ENCODE assay signal across 10 cellular contexts in the genomic region with DNA sequence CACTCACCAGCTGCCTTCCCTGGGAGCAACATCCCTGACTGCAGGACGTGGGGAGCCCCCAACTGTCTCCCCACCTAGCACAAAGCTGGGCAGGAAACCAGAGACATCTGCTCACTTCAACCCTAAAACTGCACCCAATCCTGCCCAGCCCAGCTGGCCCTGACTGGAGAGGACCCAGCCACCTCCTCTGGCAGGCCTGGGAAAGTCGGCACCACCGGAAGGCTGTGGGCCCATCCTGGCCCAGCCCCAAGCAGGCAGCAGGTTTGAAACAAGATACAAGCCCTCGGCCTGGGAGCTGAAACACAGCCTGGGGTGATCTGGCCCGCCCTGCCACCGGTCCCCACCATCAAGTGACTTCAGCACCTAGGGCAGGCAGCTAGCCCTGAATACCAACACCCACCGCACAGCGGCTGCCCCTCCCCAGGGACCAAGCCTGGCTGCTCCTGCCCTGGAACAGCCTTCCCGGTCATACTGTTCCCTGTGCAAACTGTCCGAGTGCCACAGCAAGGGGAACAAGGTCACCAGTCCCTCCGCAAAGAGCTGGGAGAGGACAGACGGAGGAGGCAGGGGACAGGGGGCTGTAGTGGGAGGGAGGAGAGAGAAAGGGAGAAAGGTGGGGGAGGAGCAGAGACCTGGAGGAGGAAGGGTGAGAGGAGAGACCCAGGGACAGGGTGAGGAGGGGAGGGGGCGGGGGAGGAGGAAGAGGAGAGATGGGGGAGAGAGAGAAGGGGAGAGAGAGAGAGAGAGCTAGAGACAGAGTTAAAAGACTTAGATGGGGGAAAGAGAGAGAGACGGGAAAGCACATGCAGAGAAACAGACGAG.
DNase-seq lines count a peak whose midpoint lies in the region; ATAC-seq and TF ChIP-seq lines count a peak whose summit lies in the region.
"Had no signal": no experiment of that assay in that cellular context is flagged by ENCODE, and none has a peak within 500 bp of the region (broad histone marks: within the 10 kb centered on the region; RNA-seq: fewer than 3 reads in every experiment).

No MANE protein-coding gene starts in this region.

- H3K36me3 ChIP-seq in right atrium auricular region (peaks cover 15% of the 10 kb centered on the region), stomach (peaks cover 7 to 86% (median 71%) of the 10 kb centered on the region in 4 donors)

- POLR2A ChIA-PET in HEK293T (lab: Yijun Ruan, JAX) = no interaction called here

- no peak for ATAC-seq in T-helper 17 cell
- no peak for ATAC-seq in stimulated activated naive B cell treated with anti-CD40 and anti-IgM and Interleukin-4, amounts not matched to agents 10 μg/mL and 1 μg/mL and 100 μg/mL, for 72 hours (replicated peaks)

- intact Hi-C loops in stomach (cut with DNase I; ENCODE audit: low total_unique reads) = no loop called here

- H3K27me3 ChIP-seq in right atrium auricular region (no peaks in the 10 kb centered on the region), stomach (no peaks in the 10 kb centered on the region)

- H3K27me3 Mint-ChIP-seq in HFFc6 (ENCODE audit: insufficient read depth) = peaks cover 9% of the 10 kb centered on the region
- no peaks in the 10 kb centered on the region for H3K27me3 Mint-ChIP-seq in T-helper 17 cell
- no peaks in the 10 kb centered on the region for H3K27me3 Mint-ChIP-seq in stimulated activated naive B cell treated with anti-CD40 and anti-IgM and Interleukin-4, amounts not matched to agents 10 μg/mL and 1 μg/mL and 100 μg/mL, for 72 hours

- CTCF ChIA-PET in HEK293T (lab: Yijun Ruan, JAX) = no interaction called here

- no peak for TF ChIP-seq EP300 in stomach (IDR thresholded peaks at IDR 0.05)

- TF ChIP-seq CTCF in HFFc6 (IDR thresholded peaks at IDR 0.05) (no peak), right atrium auricular region (IDR thresholded peaks at IDR 0.05) (no peak), stomach (IDR thresholded peaks at IDR 0.05) (no peak)

- peaks cover 0 to 59% of the 10 kb centered on the region in 2 donors for H3K4me1 ChIP-seq in right atrium auricular region
- H3K4me1 ChIP-seq in stomach = peaks cover 30 to 54% (median 43%) of the 10 kb centered on the region in 4 donors

- no peaks in the 10 kb centered on the region for H3K9me3 ChIP-seq in T-helper 17 cell (ENCODE audit: control insufficient read depth, low read length, poor library complexity, severe bottlenecking)
- H3K9me3 ChIP-seq in right atrium auricular region = no peaks in the 10 kb centered on the region
- H3K9me3 ChIP-seq in stomach = no peaks in the 10 kb centered on the region

- no peak for TF ChIP-seq POLR2A in stomach (IDR thresholded peaks at IDR 0.05)

- H3K27ac Mint-ChIP-seq in HFFc6 (peak overlapping the region; percentile 95), T-helper 17 cell (peak overlapping the region; percentile 83)
- H3K27ac Mint-ChIP-seq in stimulated activated naive B cell treated with anti-CD40 and anti-IgM and Interleukin-4, amounts not matched to agents 10 μg/mL and 1 μg/mL and 100 μg/mL, for 72 hours = no peak overlapping the region

- WGBS in stomach, 5 donors = 47 to 67% (median 53%) methylated on average over 11 to 15 of the region's 15 CpGs

- H3K27ac ChIP-seq in right atrium auricular region (peak overlapping the region; percentile 78 to 80), stomach (peak overlapping the region; percentile 5 to 77 (median 64))
- H3K27ac ChIP-seq: HL-60 had no signal

- H3K4me1 Mint-ChIP-seq in HFFc6 (ENCODE audit: low read depth) (peaks cover 25% of the 10 kb centered on the region), T-helper 17 cell (peaks cover 7% of the 10 kb centered on the region)
- H3K4me1 Mint-ChIP-seq in stimulated activated naive B cell treated with anti-CD40 and anti-IgM and Interleukin-4, amounts not matched to agents 10 μg/mL and 1 μg/mL and 100 μg/mL, for 72 hours = peaks cover 0 to 3% of the 10 kb centered on the region in 2 donors

- H3K4me3 ChIP-seq in right atrium auricular region (no peak overlapping the region), stomach (no peak overlapping the region)

- H3K36me3 Mint-ChIP-seq in HFFc6 (ENCODE audit: low read depth) = peaks cover 4% of the 10 kb centered on the region; the same call in 1 of the 2 replicates
- peaks cover 3% of the 10 kb centered on the region for H3K36me3 Mint-ChIP-seq in T-helper 17 cell (ENCODE audit: low read depth)
- peaks cover 46 to 54% of the 10 kb centered on the region in 2 donors for H3K36me3 Mint-ChIP-seq in stimulated activated naive B cell treated with anti-CD40 and anti-IgM and Interleukin-4, amounts not matched to agents 10 μg/mL and 1 μg/mL and 100 μg/mL, for 72 hours

- DNase-seq in HFFc6 (no peak), T-helper 17 cell (no peak), right atrium auricular region (ENCODE audit: low spot score) (no peak), stomach (no peak), HEK293T (ENCODE audit: extremely low spot score) (no peak)
- DNase-seq in stimulated activated naive B cell treated with anti-CD40 and anti-IgM and Interleukin-4, amounts not matched to agents 10 μg/mL and 1 μg/mL and 100 μg/mL, for 72 hours = no peak
- DNase-seq in stimulated activated CD4-positive, alpha-beta T cell treated with anti-CD3 and anti-CD28 coated beads, Interleukin-1b, Interleukin-23, amount 100 ng/mL, for 48 hours = no peak
- DNase-seq in activated effector memory CD4-positive, alpha-beta T cell treated with Interleukin-2 at 50 U/mL for 16 hours = no peak
- DNase-seq: small intestine had no signal

- H3K9me3 Mint-ChIP-seq in HFFc6 = no peaks in the 10 kb centered on the region
- H3K9me3 Mint-ChIP-seq in stimulated activated naive B cell treated with anti-CD40 and anti-IgM and Interleukin-4, amounts not matched to agents 10 μg/mL and 1 μg/mL and 100 μg/mL, for 72 hours = no peaks in the 10 kb centered on the region

- peak overlapping the region; percentile 41 for H3K4me3 Mint-ChIP-seq in HFFc6
- no peak overlapping the region for H3K4me3 Mint-ChIP-seq in T-helper 17 cell
- no peak overlapping the region for H3K4me3 Mint-ChIP-seq in stimulated activated naive B cell treated with anti-CD40 and anti-IgM and Interleukin-4, amounts not matched to agents 10 μg/mL and 1 μg/mL and 100 μg/mL, for 72 hours

TF ChIP-seq in HEK293T, 16 proteins besides CTCF, POLR2A, EP300 and RAD21:
- TF ChIP-seq, protein P1, sequence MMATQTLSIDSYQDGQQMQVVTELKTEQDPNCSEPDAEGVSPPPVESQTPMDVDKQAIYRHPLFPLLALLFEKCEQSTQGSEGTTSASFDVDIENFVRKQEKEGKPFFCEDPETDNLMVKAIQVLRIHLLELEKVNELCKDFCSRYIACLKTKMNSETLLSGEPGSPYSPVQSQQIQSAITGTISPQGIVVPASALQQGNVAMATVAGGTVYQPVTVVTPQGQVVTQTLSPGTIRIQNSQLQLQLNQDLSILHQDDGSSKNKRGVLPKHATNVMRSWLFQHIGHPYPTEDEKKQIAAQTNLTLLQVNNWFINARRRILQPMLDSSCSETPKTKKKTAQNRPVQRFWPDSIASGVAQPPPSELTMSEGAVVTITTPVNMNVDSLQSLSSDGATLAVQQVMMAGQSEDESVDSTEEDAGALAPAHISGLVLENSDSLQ (IDR thresholded peaks at IDR 0.05) = no peak
- TF ChIP-seq FOXM1 (IDR thresholded peaks at IDR 0.05; ENCODE audit: borderline replicate concordance) = no peak
- no peak for TF ChIP-seq ELF4 (IDR thresholded peaks at IDR 0.05)
- TF ChIP-seq L3MBTL2 (conservative IDR thresholded peaks at IDR 0.05) = no peak
- no peak for TF ChIP-seq FOXA1 (IDR thresholded peaks at IDR 0.05)
- no peak for TF ChIP-seq SUZ12 (IDR thresholded peaks at IDR 0.05)
- TF ChIP-seq FOXK2 (IDR thresholded peaks at IDR 0.05) = no peak
- no peak for TF ChIP-seq SP1 (IDR thresholded peaks at IDR 0.05)
- TF ChIP-seq ZNF384 (IDR thresholded peaks at IDR 0.05) = no peak
- no peak for TF ChIP-seq TARDBP (IDR thresholded peaks at IDR 0.05)
- no peak for TF ChIP-seq ARNT (IDR thresholded peaks at IDR 0.05)
- TF ChIP-seq BHLHE40 (IDR thresholded peaks at IDR 0.05; ENCODE audit: borderline replicate concordance) = no peak
- TF ChIP-seq HDGF (IDR thresholded peaks at IDR 0.05; ENCODE audit: borderline replicate concordance) = no peak
- TF ChIP-seq NFRKB (IDR thresholded peaks at IDR 0.05) = no peak
- no peak for TF ChIP-seq CTBP1 (IDR thresholded peaks at IDR 0.05; ENCODE audit: borderline replicate concordance)
- TF ChIP-seq LEF1 (IDR thresholded peaks at IDR 0.05; ENCODE audit: borderline replicate concordance) = no peak
TF ChIP-seq in HEK293T: peak in this region for 0.
